ENCODE assay signal across 13 cellular contexts in genomic region chr6:150767585-150768164, GRCh38.
DNase-seq lines count a peak whose midpoint lies in the region; ATAC-seq, FAIRE-seq and TF ChIP-seq lines count a peak whose summit lies in the region.
"Had no signal": no experiment of that assay in that cellular context is flagged by ENCODE, and none has a peak within 500 bp of the region (broad histone marks: within the 10 kb centered on the region; RNA-seq: fewer than 3 reads in every experiment).

No MANE protein-coding gene starts in this region.

- H3K27ac ChIP-seq in angular gyrus (ENCODE audit: low read depth, low read length) (peak overlapping the region; percentile 16), osteoblast (ENCODE audit: low read depth, low read length) (no peak overlapping the region)
- H3K27ac ChIP-seq: HL-60, vagina had no signal

- H4K20me1 ChIP-seq in osteoblast (ENCODE audit: insufficient read depth, low read length): no peaks in the 10 kb centered on the region

- H3K27me3 ChIP-seq in osteoblast (ENCODE audit: insufficient read depth, low read length): no peaks in the 10 kb centered on the region
- H3K27me3 ChIP-seq: gastrocnemius medialis, vagina had no signal

- FAIRE-seq in H54 (lab: Jason Lieb, UNC): no peak

- H3K9me3 ChIP-seq in osteoblast (ENCODE audit: low read depth, low read length): no peaks in the 10 kb centered on the region
- H3K9me3 ChIP-seq: gastrocnemius medialis, vagina had no signal

- H3K4me1 ChIP-seq in osteoblast (ENCODE audit: insufficient read depth, low read length): peaks cover 11% of the 10 kb centered on the region
- H3K4me1 ChIP-seq: vagina had no signal

- TF ChIP-seq POLR2A in H54 (IDR thresholded peaks at IDR 0.05; ENCODE audit: low read depth, low read length): no peak

- no peak for TF ChIP-seq CTCF in osteoblast (IDR thresholded peaks at IDR 0.05; ENCODE audit: extremely low read depth, low read depth, low read length)

- DNase-seq in Daoy (ENCODE audit: low read depth) (peak; percentile 62), Right ventricle myocardium superior (no peak), osteoblast (ENCODE audit: insufficient read length, low spot score, missing footprints) (peak; percentile 6), SKM-1 treated with dmso at 0.1 percent for 144 hours (lab: John Stamatoyannopoulos, UW; ENCODE audit: unreplicated experiment) (no peak), NCI-H128 (lab: John Stamatoyannopoulos, UW; ENCODE audit: unreplicated experiment) (no peak), H54 (ENCODE audit: insufficient read length, low spot score) (no peak)
- no peak for DNase-seq in stimulated activated CD4-positive, alpha-beta T cell treated with anti-CD3 and anti-CD28 coated beads, Interleukin-4, amount 100 ng/mL, for 24 hours
- DNase-seq: gastrocnemius medialis, natural killer cell, NCI-H1930 had no signal

- ATAC-seq in Right ventricle myocardium superior (ENCODE audit: poor library complexity): peak; percentile 48
- ATAC-seq: gastrocnemius medialis, natural killer cell had no signal

- no peaks in the 10 kb centered on the region for H3K36me3 ChIP-seq in osteoblast (ENCODE audit: insufficient read depth, low read length)
- H3K36me3 ChIP-seq: gastrocnemius medialis, vagina had no signal

- peak overlapping the region; percentile 34 for H3K4me3 ChIP-seq in osteoblast (ENCODE audit: insufficient read depth, low read length)
- H3K4me3 ChIP-seq: gastrocnemius medialis, vagina had no signal

- H3K79me2 ChIP-seq in osteoblast (ENCODE audit: insufficient read depth, low read length): no peaks in the 10 kb centered on the region

- peak overlapping the region; percentile 58 for H3K4me2 ChIP-seq in osteoblast (ENCODE audit: insufficient read depth, low read length)

- H2AFZ ChIP-seq in osteoblast (ENCODE audit: low read length): peak overlapping the region; percentile 81

- intact Hi-C loops in Right ventricle myocardium superior (cut with DNase I): no loop called here

Comparison
In these comparisons a context has a peak if more than half of its experiments do, and no peak if none do; other contexts are left out.
1. DNase-seq: peak in Daoy (single experiment) and osteoblast (single experiment); none in Right ventricle myocardium superior (single experiment), stimulated activated CD4-positive, alpha-beta T cell treated with anti-CD3 and anti-CD28 coated beads, Interleukin-4, amount 100 ng/mL, for 24 hours (single experiment), SKM-1 treated with dmso at 0.1 percent for 144 hours (single experiment), NCI-H128 (single experiment) and H54 (single experiment).